Comparison of ENCODE assay signal across 22 cellular contexts in the genomic region with DNA sequence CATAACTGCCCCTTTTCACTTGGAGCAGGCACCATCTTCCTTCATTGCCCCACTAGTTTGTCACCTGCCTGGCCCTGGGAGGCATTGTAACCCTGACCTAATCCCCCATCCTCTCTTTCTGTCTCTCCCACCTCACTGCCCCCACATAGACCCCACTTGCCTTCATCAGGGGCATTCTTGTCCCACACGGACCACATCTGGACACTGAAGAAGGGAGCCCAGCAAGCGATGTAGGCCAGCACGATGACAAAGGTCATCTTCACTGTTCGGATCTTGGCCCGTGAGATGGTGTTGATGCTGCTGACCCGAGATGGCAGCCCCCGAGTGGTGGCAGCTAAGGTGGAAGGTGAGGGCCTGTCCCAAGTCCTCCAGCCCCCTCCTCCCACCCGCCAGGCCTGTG. TPM values are rescaled to one million over a fixed set of nuclear protein-coding genes. Genes with fewer than 3 reads are reported as not detected.
A peak's percentile ranks its signal among the peaks of the same experiment; 100 is the strongest.
DNase-seq lines count a peak whose midpoint lies in the region; ATAC-seq, FAIRE-seq and TF ChIP-seq lines count a peak whose summit lies in the region.
"Had no signal": no experiment of that assay in that cellular context is flagged by ENCODE, and none has a peak within 500 bp of the region (broad histone marks: within the 10 kb centered on the region; RNA-seq: fewer than 3 reads in every experiment).

No MANE protein-coding gene starts in this region.

- no peaks in the 10 kb centered on the region; the same call in 1 of the 2 replicates for H3K36me3 Mint-ChIP-seq in WTC11
- no peaks in the 10 kb centered on the region for H3K36me3 Mint-ChIP-seq in nephron progenitor cell (ENCODE audit: low read depth)
- no peaks in the 10 kb centered on the region for H3K36me3 Mint-ChIP-seq in stimulated activated memory B cell treated with anti-CD40 and anti-IgM and Interleukin-4, amounts not matched to agents 10 μg/mL and 1 μg/mL and 100 μg/mL, for 72 hours
- H3K36me3 Mint-ChIP-seq: CD8-positive, alpha-beta T cell had no signal

- CTCF ChIA-PET in WTC11 (lab: Charles Lee), result interaction anchor here (1.2 to 1.5 kb wide), 2 partner anchors 133 to 197 kb away, joined by 3 read pairs; no protein-coding TSS in a partner anchor

- no peak for ATAC-seq in WTC11
- ATAC-seq in stimulated activated memory B cell treated with anti-CD40 and anti-IgM and Interleukin-4, amounts not matched to agents 10 μg/mL and 1 μg/mL and 100 μg/mL, for 72 hours, result no peak
- ATAC-seq: CD8-positive, alpha-beta T cell; Right ventricle myocardium inferior had no signal

- no peak for TF ChIP-seq CTCF in WTC11 (IDR thresholded peaks at IDR 0.05)
- no peak for TF ChIP-seq CTCF in nephron progenitor cell (IDR thresholded peaks at IDR 0.05)

- H3K27ac Mint-ChIP-seq in WTC11 (no peak overlapping the region), nephron progenitor cell (no peak overlapping the region)
- peak overlapping the region; percentile 58 for H3K27ac Mint-ChIP-seq in stimulated activated memory B cell treated with anti-CD40 and anti-IgM and Interleukin-4, amounts not matched to agents 10 μg/mL and 1 μg/mL and 100 μg/mL, for 72 hours
- H3K27ac Mint-ChIP-seq: CD8-positive, alpha-beta T cell had no signal

- H3K4me1 Mint-ChIP-seq in WTC11, result peaks cover 15% of the 10 kb centered on the region
- H3K4me1 Mint-ChIP-seq in nephron progenitor cell, result peaks cover 12% of the 10 kb centered on the region
- peaks cover 19% of the 10 kb centered on the region for H3K4me1 Mint-ChIP-seq in stimulated activated memory B cell treated with anti-CD40 and anti-IgM and Interleukin-4, amounts not matched to agents 10 μg/mL and 1 μg/mL and 100 μg/mL, for 72 hours

- H3K9me3 Mint-ChIP-seq in WTC11, result peaks cover 9% of the 10 kb centered on the region
- peaks cover 21% of the 10 kb centered on the region for H3K9me3 Mint-ChIP-seq in nephron progenitor cell
- H3K9me3 Mint-ChIP-seq in stimulated activated memory B cell treated with anti-CD40 and anti-IgM and Interleukin-4, amounts not matched to agents 10 μg/mL and 1 μg/mL and 100 μg/mL, for 72 hours, result no peaks in the 10 kb centered on the region

- POLR2A ChIA-PET in WTC11 (lab: Charles Lee), result no interaction called here

- no peak for DNase-seq in HTR-8/SVneo (ENCODE audit: insufficient read length, low spot score)
- DNase-seq in WTC11 (ENCODE audit: low spot score), result no peak
- DNase-seq in nephron progenitor cell, result no peak
- DNase-seq in cortex of kidney (lab: John Stamatoyannopoulos, UW), result no peak
- DNase-seq in NOMO-1 (lab: John Stamatoyannopoulos, UW; ENCODE audit: unreplicated experiment in 2 of 2), result no peak
- no peak for DNase-seq in cerebellum (ENCODE audit: low spot score)
- DNase-seq: CD8-positive, alpha-beta T cell; Kasumi-1; NCI-H1694 treated with DMSO at 0.1 percent for 48 hours; NCI-H2081 treated with DMSO at 0.1 percent for 48 hours; NCI-H2171 treated with DMSO at 0.1 percent for 48 hours; NCI-H446; NCI-H526 had no signal

- peak; percentile 16 for FAIRE-seq in HTR-8/SVneo (lab: Jason Lieb, UNC)
- FAIRE-seq: GM12892, GM19239, RCC 7860 had no signal

- peaks cover 39% of the 10 kb centered on the region for H3K27me3 Mint-ChIP-seq in WTC11 (ENCODE audit: low read depth)
- peaks cover 85% of the 10 kb centered on the region for H3K27me3 Mint-ChIP-seq in nephron progenitor cell (ENCODE audit: low read depth, poor library complexity)
- H3K27me3 Mint-ChIP-seq in stimulated activated memory B cell treated with anti-CD40 and anti-IgM and Interleukin-4, amounts not matched to agents 10 μg/mL and 1 μg/mL and 100 μg/mL, for 72 hours, result peaks cover 42% of the 10 kb centered on the region

- H3K4me3 Mint-ChIP-seq in WTC11 (peak overlapping the region; percentile 82), nephron progenitor cell (peak overlapping the region; percentile 59)
- H3K4me3 Mint-ChIP-seq in stimulated activated memory B cell treated with anti-CD40 and anti-IgM and Interleukin-4, amounts not matched to agents 10 μg/mL and 1 μg/mL and 100 μg/mL, for 72 hours, result no peak overlapping the region
- H3K4me3 Mint-ChIP-seq: CD8-positive, alpha-beta T cell had no signal

TF ChIP-seq in WTC11, 78 proteins besides CTCF, POLR2A, EP300 and RAD21:
- TF ChIP-seq ZNF219 (CRISPR knock-in tag; IDR thresholded peaks at IDR 0.05; ENCODE audit: borderline replicate concordance) (no peak), FOXK1 (CRISPR knock-in tag; IDR thresholded peaks at IDR 0.05) (no peak)
- TF ChIP-seq, protein P1, sequence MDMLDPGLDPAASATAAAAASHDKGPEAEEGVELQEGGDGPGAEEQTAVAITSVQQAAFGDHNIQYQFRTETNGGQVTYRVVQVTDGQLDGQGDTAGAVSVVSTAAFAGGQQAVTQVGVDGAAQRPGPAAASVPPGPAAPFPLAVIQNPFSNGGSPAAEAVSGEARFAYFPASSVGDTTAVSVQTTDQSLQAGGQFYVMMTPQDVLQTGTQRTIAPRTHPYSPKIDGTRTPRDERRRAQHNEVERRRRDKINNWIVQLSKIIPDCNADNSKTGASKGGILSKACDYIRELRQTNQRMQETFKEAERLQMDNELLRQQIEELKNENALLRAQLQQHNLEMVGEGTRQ (CRISPR knock-in tag; IDR thresholded peaks at IDR 0.05), result no peak

RNA-seq across cellular contexts. Expression of gene AVPR1B, which starts 1.4 kb away (rescaled TPM):
- 0.30 to 0.68 TPM (median 0.46 TPM) in 3 replicates for total RNA-seq in WTC11 (2021)
- not detected for total RNA-seq in cerebellum
- total RNA-seq: CD8-positive, alpha-beta T cell; G401; H4; MCF 10A; Right ventricle myocardium inferior; SK-MEL-5 had no signal
